In genomic region chr2:42808301-42808700, GRCh38 we compare ENCODE assay signal across 1 cellular context.
TF ChIP-seq lines count a peak whose summit lies in the region.

No MANE protein-coding gene starts in this region.

TF ChIP-seq in GM23338, 12 proteins besides CTCF, POLR2A, EP300 and RAD21 (continued from another document):
- TF ChIP-seq, protein P1, sequence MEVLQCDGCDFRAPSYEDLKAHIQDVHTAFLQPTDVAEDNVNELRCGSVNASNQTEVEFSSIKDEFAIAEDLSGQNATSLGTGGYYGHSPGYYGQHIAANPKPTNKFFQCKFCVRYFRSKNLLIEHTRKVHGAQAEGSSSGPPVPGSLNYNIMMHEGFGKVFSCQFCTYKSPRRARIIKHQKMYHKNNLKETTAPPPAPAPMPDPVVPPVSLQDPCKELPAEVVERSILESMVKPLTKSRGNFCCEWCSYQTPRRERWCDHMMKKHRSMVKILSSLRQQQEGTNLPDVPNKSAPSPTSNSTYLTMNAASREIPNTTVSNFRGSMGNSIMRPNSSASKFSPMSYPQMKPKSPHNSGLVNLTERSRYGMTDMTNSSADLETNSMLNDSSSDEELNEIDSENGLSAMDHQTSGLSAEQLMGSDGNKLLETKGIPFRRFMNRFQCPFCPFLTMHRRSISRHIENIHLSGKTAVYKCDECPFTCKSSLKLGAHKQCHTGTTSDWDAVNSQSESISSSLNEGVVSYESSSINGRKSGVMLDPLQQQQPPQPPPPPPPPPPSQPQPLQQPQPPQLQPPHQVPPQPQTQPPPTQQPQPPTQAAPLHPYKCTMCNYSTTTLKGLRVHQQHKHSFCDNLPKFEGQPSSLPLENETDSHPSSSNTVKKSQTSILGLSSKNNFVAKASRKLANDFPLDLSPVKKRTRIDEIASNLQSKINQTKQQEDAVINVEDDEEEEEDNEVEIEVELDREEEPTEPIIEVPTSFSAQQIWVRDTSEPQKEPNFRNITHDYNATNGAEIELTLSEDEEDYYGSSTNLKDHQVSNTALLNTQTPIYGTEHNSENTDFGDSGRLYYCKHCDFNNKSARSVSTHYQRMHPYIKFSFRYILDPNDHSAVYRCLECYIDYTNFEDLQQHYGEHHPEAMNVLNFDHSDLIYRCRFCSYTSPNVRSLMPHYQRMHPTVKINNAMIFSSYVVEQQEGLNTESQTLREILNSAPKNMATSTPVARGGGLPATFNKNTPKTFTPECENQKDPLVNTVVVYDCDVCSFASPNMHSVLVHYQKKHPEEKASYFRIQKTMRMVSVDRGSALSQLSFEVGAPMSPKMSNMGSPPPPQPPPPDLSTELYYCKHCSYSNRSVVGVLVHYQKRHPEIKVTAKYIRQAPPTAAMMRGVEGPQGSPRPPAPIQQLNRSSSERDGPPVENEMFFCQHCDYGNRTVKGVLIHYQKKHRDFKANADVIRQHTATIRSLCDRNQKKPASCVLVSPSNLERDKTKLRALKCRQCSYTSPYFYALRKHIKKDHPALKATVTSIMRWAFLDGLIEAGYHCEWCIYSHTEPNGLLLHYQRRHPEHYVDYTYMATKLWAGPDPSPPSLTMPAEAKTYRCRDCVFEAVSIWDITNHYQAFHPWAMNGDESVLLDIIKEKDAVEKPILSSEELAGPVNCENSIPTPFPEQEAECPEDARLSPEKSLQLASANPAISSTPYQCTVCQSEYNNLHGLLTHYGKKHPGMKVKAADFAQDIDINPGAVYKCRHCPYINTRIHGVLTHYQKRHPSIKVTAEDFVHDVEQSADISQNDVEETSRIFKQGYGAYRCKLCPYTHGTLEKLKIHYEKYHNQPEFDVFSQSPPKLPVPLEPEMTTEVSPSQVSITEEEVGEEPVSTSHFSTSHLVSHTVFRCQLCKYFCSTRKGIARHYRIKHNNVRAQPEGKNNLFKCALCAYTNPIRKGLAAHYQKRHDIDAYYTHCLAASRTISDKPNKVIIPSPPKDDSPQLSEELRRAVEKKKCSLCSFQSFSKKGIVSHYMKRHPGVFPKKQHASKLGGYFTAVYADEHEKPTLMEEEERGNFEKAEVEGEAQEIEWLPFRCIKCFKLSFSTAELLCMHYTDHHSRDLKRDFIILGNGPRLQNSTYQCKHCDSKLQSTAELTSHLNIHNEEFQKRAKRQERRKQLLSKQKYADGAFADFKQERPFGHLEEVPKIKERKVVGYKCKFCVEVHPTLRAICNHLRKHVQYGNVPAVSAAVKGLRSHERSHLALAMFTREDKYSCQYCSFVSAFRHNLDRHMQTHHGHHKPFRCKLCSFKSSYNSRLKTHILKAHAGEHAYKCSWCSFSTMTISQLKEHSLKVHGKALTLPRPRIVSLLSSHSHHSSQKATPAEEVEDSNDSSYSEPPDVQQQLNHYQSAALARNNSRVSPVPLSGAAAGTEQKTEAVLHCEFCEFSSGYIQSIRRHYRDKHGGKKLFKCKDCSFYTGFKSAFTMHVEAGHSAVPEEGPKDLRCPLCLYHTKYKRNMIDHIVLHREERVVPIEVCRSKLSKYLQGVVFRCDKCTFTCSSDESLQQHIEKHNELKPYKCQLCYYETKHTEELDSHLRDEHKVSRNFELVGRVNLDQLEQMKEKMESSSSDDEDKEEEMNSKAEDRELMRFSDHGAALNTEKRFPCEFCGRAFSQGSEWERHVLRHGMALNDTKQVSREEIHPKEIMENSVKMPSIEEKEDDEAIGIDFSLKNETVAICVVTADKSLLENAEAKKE (CRISPR knock-in tag; IDR thresholded peaks at IDR 0.05), result no peak
- TF ChIP-seq ETS1 (IDR thresholded peaks at IDR 0.05), result no peak
- TF ChIP-seq ZNF331 (CRISPR knock-in tag; IDR thresholded peaks at IDR 0.05; ENCODE audit: low read depth), result no peak
- TF ChIP-seq ZNF114 (CRISPR knock-in tag; IDR thresholded peaks at IDR 0.05), result no peak
